In the genomic region with DNA sequence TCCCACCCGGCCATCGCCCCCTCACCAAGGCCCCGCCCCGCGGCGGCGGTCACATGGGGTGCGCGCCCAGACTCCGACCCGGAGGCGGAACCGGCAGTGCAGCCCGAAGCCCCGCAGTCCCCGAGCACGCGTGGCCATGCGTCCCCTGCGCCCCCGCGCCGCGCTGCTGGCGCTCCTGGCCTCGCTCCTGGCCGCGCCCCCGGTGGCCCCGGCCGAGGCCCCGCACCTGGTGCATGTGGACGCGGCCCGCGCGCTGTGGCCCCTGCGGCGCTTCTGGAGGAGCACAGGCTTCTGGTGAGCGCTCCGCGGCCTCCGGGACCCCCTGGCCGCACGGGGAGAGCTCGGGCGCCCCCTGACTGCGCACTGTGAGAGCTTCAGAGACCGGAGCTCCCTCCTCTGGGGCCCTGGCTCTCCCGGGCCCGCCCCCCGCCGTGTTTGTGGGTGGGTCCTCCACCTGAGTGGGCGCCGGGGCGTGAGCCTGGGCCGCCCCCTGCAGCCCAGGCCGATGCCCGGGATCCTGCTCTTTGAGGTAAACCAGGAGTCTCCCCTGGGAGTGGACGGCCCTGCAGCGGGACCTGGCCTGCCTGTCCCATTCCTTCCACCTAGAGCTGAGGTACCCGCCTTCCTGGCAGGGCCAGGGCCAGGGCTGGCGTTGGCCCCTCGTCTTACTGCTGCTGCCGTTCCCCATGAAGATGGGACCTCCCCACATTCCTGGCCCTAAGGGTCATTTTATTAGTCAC, we compare ENCODE assay signal across 8 cellular contexts. TPM values are rescaled to one million over a fixed set of nuclear protein-coding genes. Genes with fewer than 3 reads are reported as not detected.
DNase-seq lines count a peak whose midpoint lies in the region; ATAC-seq and TF ChIP-seq lines count a peak whose summit lies in the region.

IDUA (plus strand) TSS at position 96 of the 740 bp plus-strand sequence; CDS start at position 137, 41 bp downstream.

- H3K4me3 Mint-ChIP-seq in activated CD4-positive, alpha-beta T cell treated with anti-CD3 and anti-CD28 coated beads, Interleukin-2, amount 10 ng/mL, durations not matched to agents 7 days and 5 days, result peak within 1 kb of the TSS; percentile 81

- H3K4me1 ChIP-seq in liver (ENCODE audit: control insufficient read depth in 4 of 4, insufficient read depth in 4 of 4, low read length in 3 of 4), result peaks cover 13 to 59% (median 44%) of the 10 kb centered on the region in 4 donors

- peaks cover 26% of the 10 kb centered on the region for H3K4me1 Mint-ChIP-seq in activated CD4-positive, alpha-beta T cell treated with anti-CD3 and anti-CD28 coated beads, Interleukin-2, amount 10 ng/mL, durations not matched to agents 7 days and 5 days

- peak within 1 kb of the TSS; percentile 81 for H3K4me3 ChIP-seq in coronary artery
- H3K4me3 ChIP-seq in liver (ENCODE audit: low read depth in 1 of 3, low read length in 3 of 3), result peak within 1 kb of the TSS; percentile 54 to 75 (median 75)

- ATAC-seq in HG02798 (IDR thresholded peaks at IDR 0.05; ENCODE audit: poor library complexity, unreplicated experiment), result peak; percentile 76

- H3K36me3 ChIP-seq in liver (ENCODE audit: control insufficient read depth in 4 of 4, insufficient read depth in 3 of 4, low read depth in 1 of 4, low read length in 3 of 4), result peaks cover 0 to 8% (median 4%) of the 10 kb centered on the region in 4 donors

- 1% methylated on average over 65 of the region's 65 CpGs for WGBS in liver

- peak; percentile 49 for DNase-seq in NCI-H146 (lab: John Stamatoyannopoulos, UW)
- DNase-seq in NCI-H146 treated with DMSO at 0.1 percent for 48 hours (lab: John Stamatoyannopoulos, UW; ENCODE audit: unreplicated experiment), result no peak
- peak; percentile 38 for DNase-seq in NCI-H2171 treated with DMSO at 0.1 percent for 48 hours (lab: John Stamatoyannopoulos, UW)
- DNase-seq in activated CD4-positive, alpha-beta T cell treated with anti-CD3 and anti-CD28 coated beads, Interleukin-2, amount 10 ng/mL, durations not matched to agents 7 days and 5 days, result peak; percentile 88
- DNase-seq in coronary artery (ENCODE audit: low spot score), result no peak
- peak; percentile 74 to 78 for DNase-seq in stimulated activated CD4-positive, alpha-beta T cell treated with anti-CD3 and anti-CD28 coated beads, Interleukin-2, amount 100 ng/mL, for 48 hours

- TF ChIP-seq CTCF in coronary artery (IDR thresholded peaks at IDR 0.05) (no peak), liver (IDR thresholded peaks at IDR 0.05; ENCODE audit: low read depth, low read length, missing input control) (peak; percentile 31)

- H3K9ac ChIP-seq in liver (ENCODE audit: low read depth in 1 of 2, low read length in 2 of 2), result peak within 1 kb of the TSS; percentile 5 to 79

- POLR2A ChIA-PET in activated CD4-positive, alpha-beta T cell treated with anti-CD3 and anti-CD28 coated beads, Interleukin-2, amount 10 ng/mL, durations not matched to agents 7 days and 5 days (lab: Charles Lee), result interaction anchor here (1.6 kb wide), 1 partner anchor 221 kb away, joined by 8 read pairs; no protein-coding TSS in a partner anchor

- TF ChIP-seq RAD21 in liver (IDR thresholded peaks at IDR 0.05), result peak; percentile 29 to 31

- CTCF ChIA-PET in activated CD4-positive, alpha-beta T cell treated with anti-CD3 and anti-CD28 coated beads, Interleukin-2, amount 10 ng/mL, durations not matched to agents 7 days and 5 days (lab: Charles Lee), result interaction anchor here (1.2 to 1.7 kb wide), 4 partner anchors 14 to 245 kb away, joined by 3 to 10 read pairs (median 4); no protein-coding TSS in a partner anchor

- H3K9me3 Mint-ChIP-seq in activated CD4-positive, alpha-beta T cell treated with anti-CD3 and anti-CD28 coated beads, Interleukin-2, amount 10 ng/mL, durations not matched to agents 7 days and 5 days, result no peaks in the 10 kb centered on the region

- no peaks in the 10 kb centered on the region for H3K36me3 Mint-ChIP-seq in activated CD4-positive, alpha-beta T cell treated with anti-CD3 and anti-CD28 coated beads, Interleukin-2, amount 10 ng/mL, durations not matched to agents 7 days and 5 days (ENCODE audit: low read depth)

- H3K27ac ChIP-seq in coronary artery (peak within 1 kb of the TSS; percentile 11 to 75), liver (ENCODE audit: low read depth in 1 of 2, low read length in 2 of 2) (peak within 1 kb of the TSS; percentile 66 to 79)

- H3K27ac Mint-ChIP-seq in activated CD4-positive, alpha-beta T cell treated with anti-CD3 and anti-CD28 coated beads, Interleukin-2, amount 10 ng/mL, durations not matched to agents 7 days and 5 days, result peak within 1 kb of the TSS; percentile 76

- no peaks in the 10 kb centered on the region for H3K27me3 Mint-ChIP-seq in activated CD4-positive, alpha-beta T cell treated with anti-CD3 and anti-CD28 coated beads, Interleukin-2, amount 10 ng/mL, durations not matched to agents 7 days and 5 days

- H3K9me3 ChIP-seq in liver (ENCODE audit: control insufficient read depth in 4 of 4, low read length in 3 of 4), result no peaks in the 10 kb centered on the region

- no peaks in the 10 kb centered on the region for H3K27me3 ChIP-seq in liver (ENCODE audit: control insufficient read depth in 4 of 4, insufficient read depth in 4 of 4, low read length in 3 of 4)

TF ChIP-seq in liver, 16 proteins besides CTCF, POLR2A, EP300 and RAD21:
- TF ChIP-seq EGR1 (IDR thresholded peaks at IDR 0.05; ENCODE audit: low read depth in 2 of 2) (peak in 1 of 2 donors; percentile 56), RXRA (IDR thresholded peaks at IDR 0.05) (peak in 1 of 2 donors; percentile 21), JUND (IDR thresholded peaks at IDR 0.05) (no peak), GABPA (IDR thresholded peaks at IDR 0.05 in 1 of 2, conservative IDR thresholded peaks at IDR 0.05 in 1 of 2) (peak in 1 of 2 donors; percentile 47)

RNA-seq across cellular contexts. Expression of gene IDUA, which starts in this region (rescaled TPM):
- total RNA-seq in activated CD4-positive, alpha-beta T cell treated with anti-CD3 and anti-CD28 coated beads, Interleukin-2, amount 10 ng/mL, durations not matched to agents 7 days and 5 days, result 10 to 100 TPM; 35.0 to 43.3 TPM
- total RNA-seq in liver, result 1 to 10 TPM; 3.8 to 4.5 TPM
- polyA plus RNA-seq in liver, result 1 to 10 TPM; 3.0 to 3.8 TPM

Comparison
In these comparisons a context has a peak if more than half of its experiments do, and no peak if none do; other contexts are left out.
1. RNA of gene IDUA (total RNA-seq): 35.0 to 43.3 TPM in activated CD4-positive, alpha-beta T cell treated with anti-CD3 and anti-CD28 coated beads, Interleukin-2, amount 10 ng/mL, durations not matched to agents 7 days and 5 days; 3.8 to 4.5 TPM in liver; every median in the first group is over 4 times any median in the second.
2. DNase-seq: peak in NCI-H146 (single experiment), NCI-H2171 treated with DMSO at 0.1 percent for 48 hours (single experiment), activated CD4-positive, alpha-beta T cell treated with anti-CD3 and anti-CD28 coated beads, Interleukin-2, amount 10 ng/mL, durations not matched to agents 7 days and 5 days (single experiment) and stimulated activated CD4-positive, alpha-beta T cell treated with anti-CD3 and anti-CD28 coated beads, Interleukin-2, amount 100 ng/mL, for 48 hours (2 of 2); none in NCI-H146 treated with DMSO at 0.1 percent for 48 hours (single experiment) and coronary artery (single experiment).